Comparison of ENCODE assay signal across 8 cellular contexts in genomic region chr2:191677646-191678436, GRCh38. TPM values are rescaled to one million over a fixed set of nuclear protein-coding genes. Genes with fewer than 3 reads are reported as not detected.
DNase-seq lines count a peak whose midpoint lies in the region; ATAC-seq, FAIRE-seq and TF ChIP-seq lines count a peak whose summit lies in the region.

A gene with protein sequence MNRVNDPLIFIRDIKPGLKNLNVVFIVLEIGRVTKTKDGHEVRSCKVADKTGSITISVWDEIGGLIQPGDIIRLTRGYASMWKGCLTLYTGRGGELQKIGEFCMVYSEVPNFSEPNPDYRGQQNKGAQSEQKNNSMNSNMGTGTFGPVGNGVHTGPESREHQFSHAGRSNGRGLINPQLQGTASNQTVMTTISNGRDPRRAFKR (plus strand): TSS chr2:191678136. CDS start chr2:191678615, 479 bp downstream.

- peak within 1 kb of the TSS; percentile 7 for H2AFZ ChIP-seq in keratinocyte (ENCODE audit: control insufficient read depth, low read length)

- no peaks in the 10 kb centered on the region for H3K9me1 ChIP-seq in keratinocyte (ENCODE audit: control insufficient read depth, extremely low read depth, insufficient read depth, low read length)

- peak within 1 kb of the TSS; percentile 63 to 84 (median 82) for H3K4me3 ChIP-seq in keratinocyte (ENCODE audit: control insufficient read depth in 2 of 3, extremely low read depth in 1 of 3, insufficient read depth in 2 of 3, low read depth in 1 of 3, low read length in 3 of 3)

- DNase-seq in Ammon's horn (ENCODE audit: low spot score) (peak; percentile 99), NCI-H510A (lab: John Stamatoyannopoulos, UW) (peak; percentile 92), cerebellar cortex (ENCODE audit: low spot score) (peak; percentile 87), keratinocyte (ENCODE audit: low read depth, low spot score) (no peak)
- DNase-seq in activated CD4-positive, CD25-positive, alpha-beta regulatory T cell treated with anti-CD3 and anti-CD28 coated beads, Interleukin-2, amount 50 U/mL, for 72 hours, result peak; percentile 99
- peak; percentile 96 to 99 (median 98) for DNase-seq in stimulated activated CD4-positive, alpha-beta T cell treated with anti-CD3 and anti-CD28 coated beads, Interleukin-12 subunit alpha, Interleukin-12 subunit beta, amount 100 ng/mL, for 48 hours (ENCODE audit: low read depth in 2 of 3, low spot score in 1 of 3)

- H3K9me3 ChIP-seq in keratinocyte (ENCODE audit: control insufficient read depth, low read depth, low read length), result no peaks in the 10 kb centered on the region

- peak; percentile 78 for ATAC-seq in HG03432 (IDR thresholded peaks at IDR 0.05; ENCODE audit: unreplicated experiment)

- H3K4me2 ChIP-seq in keratinocyte (ENCODE audit: control insufficient read depth, extremely low read depth, insufficient read depth, low read depth, low read length), result peak within 1 kb of the TSS; percentile 85

- peak; percentile 100 for TF ChIP-seq POLR2A in GM19193 (IDR thresholded peaks at IDR 0.05; ENCODE audit: extremely low read depth, insufficient read depth, insufficient read length)

- no peaks in the 10 kb centered on the region for H3K27me3 ChIP-seq in keratinocyte (ENCODE audit: control insufficient read depth, extremely low read depth, insufficient read depth, low read length)

- peak within 1 kb of the TSS; percentile 96 for H3K27ac ChIP-seq in keratinocyte (ENCODE audit: control insufficient read depth, insufficient read depth, low read length)

- peak within 1 kb of the TSS; percentile 95 for H3K9ac ChIP-seq in keratinocyte (ENCODE audit: control insufficient read depth, extremely low read depth, insufficient read depth, low read length)

- peaks cover 26% of the 10 kb centered on the region for H3K79me2 ChIP-seq in keratinocyte (ENCODE audit: control insufficient read depth, insufficient read depth, low read length)

- H4K20me1 ChIP-seq in keratinocyte (ENCODE audit: control insufficient read depth, extremely low read depth, insufficient read depth, low read length), result no peaks in the 10 kb centered on the region

- peaks cover 22% of the 10 kb centered on the region for H3K4me1 ChIP-seq in keratinocyte (ENCODE audit: control insufficient read depth, extremely low read depth, insufficient read depth, low read length)

- no peak for TF ChIP-seq CTCF in keratinocyte (optimal IDR thresholded peaks at IDR 0.05 in 1 of 3, IDR thresholded peaks at IDR 0.05 in 1 of 3, conservative IDR thresholded peaks at IDR 0.05 in 1 of 3; ENCODE audit: extremely low read depth in 1 of 3, insufficient read depth in 2 of 3, low read length in 3 of 3)

- peak; percentile 66 for FAIRE-seq in keratinocyte (lab: Jason Lieb, UNC)

- dilution Hi-C loops in keratinocyte (cut with MboI; ENCODE audit: extremely low pct_ligation_motif_present, low sequenced_read_pairs), result no loop called here

- H3K36me3 ChIP-seq in keratinocyte (ENCODE audit: control insufficient read depth in 2 of 2, extremely low read depth in 1 of 2, insufficient read depth in 2 of 2, low read length in 2 of 2), result peaks cover 4 to 19% of the 10 kb centered on the region in 2 experiments

RNA-seq across cellular contexts. Expression of the gene that starts here (rescaled TPM):
- 18.4 to 29.3 TPM (median 22.8 TPM) in 3 replicates for polyA plus RNA-seq in keratinocyte
- polyA plus RNA-seq in keratinocyte (2011; ENCODE audit: low read depth), result 29.0 TPM
- polyA plus RNA-seq in keratinocyte (2011; cell fraction: cytosol; rRNA removed), result 9.9 and 14.9 TPM in 2 replicates
- 56.3 and 69.3 TPM in 2 replicates for polyA plus RNA-seq in keratinocyte (2011; cell fraction: nucleus; rRNA removed)
- 21.3 and 25.4 TPM in 2 replicates for polyA plus RNA-seq in keratinocyte (2012; ENCODE audit: low replicate concordance)
- polyA minus RNA-seq in keratinocyte, result 5.5 to 50.9 TPM (median 24.0 TPM) in 3 replicates
- 16.3 TPM for polyA minus RNA-seq in keratinocyte (2011; cell fraction: cytosol; rRNA and poly(A)+ RNA removed)
- 45.1 and 82.4 TPM in 2 replicates for polyA minus RNA-seq in keratinocyte (2011; cell fraction: nucleus; rRNA and poly(A)+ RNA removed)
